1 cellular context compared by ENCODE assay signal in genomic region chr11:122833133-122833470, GRCh38.
TF ChIP-seq lines count a peak whose summit lies in the region.

No MANE protein-coding gene starts in this region.

TF ChIP-seq in HEK293, 187 proteins besides CTCF, POLR2A, EP300 and RAD21:
- TF ChIP-seq ZNF449 (tag by site-specific recombination; IDR thresholded peaks at IDR 0.05) (peak; percentile 84), ZNF221 (tag by site-specific recombination; IDR thresholded peaks at IDR 0.05; ENCODE audit: borderline replicate concordance) (no peak), ZNF138 (tag by site-specific recombination; IDR thresholded peaks at IDR 0.05; ENCODE audit: borderline replicate concordance) (no peak), ZNF76 (tag by site-specific recombination; IDR thresholded peaks at IDR 0.05; ENCODE audit: borderline replicate concordance, low read depth) (no peak), ZNF544 (tag by site-specific recombination; IDR thresholded peaks at IDR 0.05) (no peak), SP7 (tag by site-specific recombination; IDR thresholded peaks at IDR 0.05) (no peak), ZBTB26 (tag by site-specific recombination; optimal IDR thresholded peaks at IDR 0.05) (no peak), KLF8 (tag by site-specific recombination; IDR thresholded peaks at IDR 0.05) (no peak)
